ENCODE assay signal across 24 cellular contexts in the genomic region with DNA sequence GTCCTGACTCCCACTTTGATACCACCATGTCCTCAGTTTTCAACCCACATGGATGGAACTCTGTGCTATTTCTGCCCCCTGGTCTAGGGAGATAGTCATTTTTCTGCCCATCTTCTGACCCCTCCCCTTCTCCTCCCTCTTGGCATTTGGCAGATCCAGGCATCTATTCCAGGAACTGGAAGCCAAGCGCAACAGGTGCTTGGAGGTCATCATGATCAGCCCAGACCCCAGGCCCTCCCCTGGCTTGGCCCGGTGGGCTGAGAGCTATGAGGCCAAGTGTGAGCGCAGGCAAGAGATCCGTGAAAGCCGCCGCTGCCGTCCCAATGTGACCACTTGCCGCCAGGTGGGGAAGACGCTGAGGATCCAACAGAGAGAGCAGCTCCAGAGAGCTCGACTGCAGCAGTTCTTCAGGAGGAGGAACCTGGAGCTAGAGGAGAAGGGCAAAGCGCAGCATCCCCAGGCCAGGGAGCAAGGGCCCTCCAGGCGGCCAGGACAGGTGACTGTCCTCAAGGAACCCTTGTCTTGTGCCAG. TPM values are rescaled to one million over a fixed set of nuclear protein-coding genes. Genes with fewer than 3 reads are reported as not detected.
DNase-seq lines count a peak whose midpoint lies in the region; ATAC-seq and FAIRE-seq lines count a peak whose summit lies in the region.
"Had no signal": no experiment of that assay in that cellular context is flagged by ENCODE, and none has a peak within 500 bp of the region (broad histone marks: within the 10 kb centered on the region; RNA-seq: fewer than 3 reads in every experiment).

No MANE protein-coding gene starts in this region.

- H3K4me1 ChIP-seq in small intestine (ENCODE audit: control insufficient read depth in 2 of 2, insufficient read depth in 1 of 2, low read depth in 1 of 2, low read length in 1 of 2), result no peaks in the 10 kb centered on the region
- H3K4me1 ChIP-seq: SJCRH30 had no signal

- H3K27ac Mint-ChIP-seq in activated naive CD4-positive, alpha-beta T cell treated with anti-CD3 and anti-CD28 coated beads, Interleukin-2, amount 50 U/mL, for 24 hours, result peak overlapping the region; percentile 94
- peak overlapping the region; percentile 24 for H3K27ac Mint-ChIP-seq in activated CD4-positive, alpha-beta memory T cell treated with anti-CD3 and anti-CD28 coated beads, Interleukin-2, amount 10 ng/mL, durations not matched to agents 7 days and 5 days
- peak overlapping the region; percentile 93 to 94 for H3K27ac Mint-ChIP-seq in effector memory CD8-positive, alpha-beta T cell
- H3K27ac Mint-ChIP-seq in stimulated activated effector memory CD8-positive, alpha-beta T cell treated with anti-CD3 and anti-CD28 coated beads, Interleukin-12 subunit alpha, Interleukin-12 subunit beta, amount 100 ng/mL, for 72 hours, result peak overlapping the region; percentile 93

- H3K27ac ChIP-seq in small intestine (ENCODE audit: low read depth in 1 of 2, low read length in 1 of 2), result no peak overlapping the region
- H3K27ac ChIP-seq: cardiac muscle cell, gastrocnemius medialis, SJCRH30, transverse colon had no signal

- H3K36me3 ChIP-seq in small intestine (ENCODE audit: control insufficient read depth in 2 of 2, insufficient read depth in 2 of 2, low read length in 2 of 2), result peaks cover 0 to 2% of the 10 kb centered on the region in 2 donors
- H3K36me3 ChIP-seq: cardiac muscle cell, gastrocnemius medialis, right atrium auricular region, SJCRH30, transverse colon had no signal

- no peaks in the 10 kb centered on the region for H3K9me3 ChIP-seq in small intestine (ENCODE audit: control insufficient read depth, low read depth)
- H3K9me3 ChIP-seq: gastrocnemius medialis, right atrium auricular region, transverse colon had no signal

- ATAC-seq in effector memory CD8-positive, alpha-beta T cell (replicated peaks), result no peak
- no peak for ATAC-seq in stimulated activated effector memory CD8-positive, alpha-beta T cell treated with anti-CD3 and anti-CD28 coated beads, Interleukin-12 subunit alpha, Interleukin-12 subunit beta, amount 100 ng/mL, for 72 hours
- ATAC-seq: gastrocnemius medialis, PC-3 had no signal

- no peaks in the 10 kb centered on the region for H3K9me3 Mint-ChIP-seq in activated naive CD4-positive, alpha-beta T cell treated with anti-CD3 and anti-CD28 coated beads, Interleukin-2, amount 50 U/mL, for 24 hours
- no peaks in the 10 kb centered on the region for H3K9me3 Mint-ChIP-seq in activated CD4-positive, alpha-beta memory T cell treated with anti-CD3 and anti-CD28 coated beads, Interleukin-2, amount 10 ng/mL, durations not matched to agents 7 days and 5 days
- H3K9me3 Mint-ChIP-seq in effector memory CD8-positive, alpha-beta T cell, result no peaks in the 10 kb centered on the region
- H3K9me3 Mint-ChIP-seq in stimulated activated effector memory CD8-positive, alpha-beta T cell treated with anti-CD3 and anti-CD28 coated beads, Interleukin-12 subunit alpha, Interleukin-12 subunit beta, amount 100 ng/mL, for 72 hours, result no peaks in the 10 kb centered on the region
- H3K9me3 Mint-ChIP-seq: neural crest cell had no signal

- no peak overlapping the region for H3K4me3 ChIP-seq in small intestine (ENCODE audit: low read depth in 1 of 2, low read length in 2 of 2)
- H3K4me3 ChIP-seq: cardiac muscle cell, gastrocnemius medialis, right atrium auricular region, SJCRH30, transverse colon had no signal

- no peaks in the 10 kb centered on the region for H3K27me3 Mint-ChIP-seq in activated naive CD4-positive, alpha-beta T cell treated with anti-CD3 and anti-CD28 coated beads, Interleukin-2, amount 50 U/mL, for 24 hours
- H3K27me3 Mint-ChIP-seq in activated CD4-positive, alpha-beta memory T cell treated with anti-CD3 and anti-CD28 coated beads, Interleukin-2, amount 10 ng/mL, durations not matched to agents 7 days and 5 days, result no peaks in the 10 kb centered on the region
- no peaks in the 10 kb centered on the region for H3K27me3 Mint-ChIP-seq in effector memory CD8-positive, alpha-beta T cell

- no peak for DNase-seq in activated naive CD4-positive, alpha-beta T cell treated with anti-CD3 and anti-CD28 coated beads, Interleukin-2, amount 50 U/mL, for 16 hours
- no peak for DNase-seq in activated CD4-positive, alpha-beta memory T cell treated with anti-CD3 and anti-CD28 coated beads, Interleukin-2, amount 10 ng/mL, durations not matched to agents 7 days and 5 days
- no peak for DNase-seq in effector memory CD8-positive, alpha-beta T cell
- no peak for DNase-seq in stimulated activated effector memory CD8-positive, alpha-beta T cell treated with anti-CD3 and anti-CD28 coated beads, Interleukin-12 subunit alpha, Interleukin-12 subunit beta, amount 100 ng/mL, for 72 hours (ENCODE audit: low spot score in 2 of 2)
- no peak for DNase-seq in small intestine
- DNase-seq in mesenteric fat pad (ENCODE audit: low spot score), result no peak
- no peak for DNase-seq in AG08396 (ENCODE audit: low spot score)
- DNase-seq: amniotic stem cell; gastrocnemius medialis; kidney glomerular epithelial cell; mesendoderm; NCI-H1694; NCI-H774; PC-3; SJCRH30; stimulated activated CD4-positive, alpha-beta T cell treated with anti-CD3 and anti-CD28 coated beads, Interleukin-15, amount 100 ng/mL, for 24 hours; stimulated activated naive CD4-positive, alpha-beta T cell; transverse colon had no signal

- peak overlapping the region; percentile 65 for H3K4me3 Mint-ChIP-seq in activated naive CD4-positive, alpha-beta T cell treated with anti-CD3 and anti-CD28 coated beads, Interleukin-2, amount 50 U/mL, for 24 hours
- peak overlapping the region; percentile 47 for H3K4me3 Mint-ChIP-seq in activated CD4-positive, alpha-beta memory T cell treated with anti-CD3 and anti-CD28 coated beads, Interleukin-2, amount 10 ng/mL, durations not matched to agents 7 days and 5 days
- peak overlapping the region; percentile 92 to 97 for H3K4me3 Mint-ChIP-seq in effector memory CD8-positive, alpha-beta T cell
- peak overlapping the region; percentile 86 for H3K4me3 Mint-ChIP-seq in stimulated activated effector memory CD8-positive, alpha-beta T cell treated with anti-CD3 and anti-CD28 coated beads, Interleukin-12 subunit alpha, Interleukin-12 subunit beta, amount 100 ng/mL, for 72 hours
- H3K4me3 Mint-ChIP-seq: neural crest cell had no signal

- 94 to 95% (median 95%) methylated on average over 12 of the region's 12 CpGs for WGBS in small intestine, 3 donors

- POLR2A ChIA-PET in activated CD4-positive, alpha-beta memory T cell treated with anti-CD3 and anti-CD28 coated beads, Interleukin-2, amount 10 ng/mL, durations not matched to agents 7 days and 5 days (lab: Charles Lee), result interaction anchor here (1.2 to 15.2 kb wide), 4 partner anchors 8 to 25 kb away, joined by 3 to 799 read pairs (median 12); a partner anchor contains a TSS

- CTCF ChIA-PET in activated CD4-positive, alpha-beta memory T cell treated with anti-CD3 and anti-CD28 coated beads, Interleukin-2, amount 10 ng/mL, durations not matched to agents 7 days and 5 days (lab: Charles Lee), result interaction anchor here (1.6 to 6.8 kb wide), 3 partner anchors 8 to 12 kb away, joined by 9 to 98 read pairs (median 25); no protein-coding TSS in a partner anchor

- H3K4me1 Mint-ChIP-seq in activated naive CD4-positive, alpha-beta T cell treated with anti-CD3 and anti-CD28 coated beads, Interleukin-2, amount 50 U/mL, for 24 hours, result peaks cover 82% of the 10 kb centered on the region
- peaks cover 76% of the 10 kb centered on the region for H3K4me1 Mint-ChIP-seq in activated CD4-positive, alpha-beta memory T cell treated with anti-CD3 and anti-CD28 coated beads, Interleukin-2, amount 10 ng/mL, durations not matched to agents 7 days and 5 days
- peaks cover 76 to 82% of the 10 kb centered on the region in 2 donors for H3K4me1 Mint-ChIP-seq in effector memory CD8-positive, alpha-beta T cell (ENCODE audit: low read depth in 2 of 2)
- H3K4me1 Mint-ChIP-seq in stimulated activated effector memory CD8-positive, alpha-beta T cell treated with anti-CD3 and anti-CD28 coated beads, Interleukin-12 subunit alpha, Interleukin-12 subunit beta, amount 100 ng/mL, for 72 hours, result peaks cover 88% of the 10 kb centered on the region
- H3K4me1 Mint-ChIP-seq: neural crest cell had no signal

- peaks cover 36% of the 10 kb centered on the region for H3K36me3 Mint-ChIP-seq in activated naive CD4-positive, alpha-beta T cell treated with anti-CD3 and anti-CD28 coated beads, Interleukin-2, amount 50 U/mL, for 24 hours
- H3K36me3 Mint-ChIP-seq in activated CD4-positive, alpha-beta memory T cell treated with anti-CD3 and anti-CD28 coated beads, Interleukin-2, amount 10 ng/mL, durations not matched to agents 7 days and 5 days (ENCODE audit: low read depth), result peaks cover 93% of the 10 kb centered on the region
- H3K36me3 Mint-ChIP-seq in effector memory CD8-positive, alpha-beta T cell (ENCODE audit: insufficient read depth), result peaks cover 79% of the 10 kb centered on the region
- H3K36me3 Mint-ChIP-seq in stimulated activated effector memory CD8-positive, alpha-beta T cell treated with anti-CD3 and anti-CD28 coated beads, Interleukin-12 subunit alpha, Interleukin-12 subunit beta, amount 100 ng/mL, for 72 hours, result no peaks in the 10 kb centered on the region

- FAIRE-seq in small intestine (lab: Jason Lieb, UNC), result no peak
- FAIRE-seq: GM18507 had no signal

- peaks cover 0 to 2% of the 10 kb centered on the region in 2 donors for H3K27me3 ChIP-seq in small intestine (ENCODE audit: control insufficient read depth in 2 of 2, insufficient read depth in 2 of 2, low read length in 2 of 2)
- H3K27me3 ChIP-seq: cardiac muscle cell, gastrocnemius medialis, right atrium auricular region, transverse colon had no signal

RNA-seq across cellular contexts. Expression of a gene that starts 4.0 kb away (rescaled TPM):
- total RNA-seq in activated CD4-positive, alpha-beta memory T cell treated with anti-CD3 and anti-CD28 coated beads, Interleukin-2, amount 10 ng/mL, durations not matched to agents 7 days and 5 days, result 100 to 1,000 TPM; 421 to 422 TPM
- polyA plus RNA-seq in small intestine, result 1 to 10 TPM; 1.1 to 8.4 (median 3.3) TPM
- 3.7 TPM for total RNA-seq in mesenteric fat pad
- total RNA-seq: neural crest cell, PC-3 had no signal

RNA-seq across cellular contexts. Expression of a gene that starts 24.5 kb away (rescaled TPM):
- 1 to 10 TPM; 2.1 to 2.2 TPM for total RNA-seq in activated CD4-positive, alpha-beta memory T cell treated with anti-CD3 and anti-CD28 coated beads, Interleukin-2, amount 10 ng/mL, durations not matched to agents 7 days and 5 days
- 1 to 10 TPM in 1 of 3 donors, under 1 TPM in 2; 0.45 to 2.0 (median 0.81) TPM for polyA plus RNA-seq in small intestine
- 1.2 TPM for total RNA-seq in mesenteric fat pad

RNA-seq across cellular contexts. Expression of a gene that starts 46.0 kb away (rescaled TPM):
- under 1 TPM; 0.10 to 0.25 TPM for total RNA-seq in activated CD4-positive, alpha-beta memory T cell treated with anti-CD3 and anti-CD28 coated beads, Interleukin-2, amount 10 ng/mL, durations not matched to agents 7 days and 5 days
- 10 to 100 TPM; 26.8 to 34.9 (median 29.5) TPM for polyA plus RNA-seq in small intestine
- 0.74 TPM for total RNA-seq in mesenteric fat pad
- total RNA-seq: SJCRH30; T-helper 2 cell treated with Interferon-gamma antibody and Interleukin-4, amounts not matched to agents 100 ng/mL and 5 ng/mL, for 36 hours had no signal

RNA-seq across cellular contexts. Expression of a gene that starts 55.2 kb away (rescaled TPM):
- total RNA-seq in activated CD4-positive, alpha-beta memory T cell treated with anti-CD3 and anti-CD28 coated beads, Interleukin-2, amount 10 ng/mL, durations not matched to agents 7 days and 5 days, result 10 to 100 TPM in 1 of 2 experiments, 1 to 10 TPM in 1; 8.7 to 11.4 TPM
- 1 to 10 TPM in 2 of 3 donors, not detected in 1; 1.6 to 3.8 TPM for polyA plus RNA-seq in small intestine
- total RNA-seq in mesenteric fat pad, result 83.7 TPM
- total RNA-seq: cardiac muscle cell, neural crest cell, PC-3, SJCRH30 had no signal
- polyA plus RNA-seq: cardiac muscle cell had no signal

Comparison
In these comparisons a context has a peak if more than half of its experiments do, and no peak if none do; other contexts are left out.
1. H3K27ac Mint-ChIP-seq: peak in every context shown above with its lines; median percentile 94 in activated naive CD4-positive, alpha-beta T cell treated with anti-CD3 and anti-CD28 coated beads, Interleukin-2, amount 50 U/mL, for 24 hours; 94 in effector memory CD8-positive, alpha-beta T cell; 93 in stimulated activated effector memory CD8-positive, alpha-beta T cell treated with anti-CD3 and anti-CD28 coated beads, Interleukin-12 subunit alpha, Interleukin-12 subunit beta, amount 100 ng/mL, for 72 hours; 24 in activated CD4-positive, alpha-beta memory T cell treated with anti-CD3 and anti-CD28 coated beads, Interleukin-2, amount 10 ng/mL, durations not matched to agents 7 days and 5 days.
2. RNA of a gene that starts 4.0 kb away (total RNA-seq): 421 to 422 TPM in activated CD4-positive, alpha-beta memory T cell treated with anti-CD3 and anti-CD28 coated beads, Interleukin-2, amount 10 ng/mL, durations not matched to agents 7 days and 5 days; 3.7 TPM in mesenteric fat pad (single experiment); every median in the first group is over 10 times any median in the second.
3. Peak in every context shown above with its lines, with median percentiles within 50 percentile points of each other: H3K4me3 Mint-ChIP-seq.